ENCODE assay signal across 8 cellular contexts in genomic region chr11:72223615-72224586, GRCh38. TPM values are rescaled to one million over a fixed set of nuclear protein-coding genes. Genes with fewer than 3 reads are reported as not detected.
A peak's percentile ranks its signal among the peaks of the same experiment; 100 is the strongest.
DNase-seq lines count a peak whose midpoint lies in the region; ATAC-seq and TF ChIP-seq lines count a peak whose summit lies in the region.

No MANE protein-coding gene starts in this region.

- WGBS in urinary bladder, result under 1% methylated on average over 85 of the region's 85 CpGs

- H3K9ac ChIP-seq in OCI-LY3 (ENCODE audit: low read length), result peak overlapping the region; percentile 99

- ATAC-seq in GM18907 (IDR thresholded peaks at IDR 0.05; ENCODE audit: unreplicated experiment) (peak; percentile 45), HG03108 (IDR thresholded peaks at IDR 0.05; ENCODE audit: unreplicated experiment) (peak; percentile 50), foreskin keratinocyte (peak; percentile 41)

- peak overlapping the region; percentile 95 for H3K4me3 ChIP-seq in AG10803 (ENCODE audit: low read length)
- peak overlapping the region; percentile 95 for H3K4me3 ChIP-seq in OCI-LY3 (ENCODE audit: low read length)
- peak overlapping the region; percentile 82 to 98 for H3K4me3 ChIP-seq in neutrophil (ENCODE audit: low read depth in 1 of 2, low read length in 1 of 2)
- peak overlapping the region; percentile 90 for H3K4me3 ChIP-seq in urinary bladder (ENCODE audit: low read depth, low read length)

- H3K4me2 ChIP-seq in OCI-LY3 (ENCODE audit: low read length), result peak overlapping the region; percentile 97

- H2AFZ ChIP-seq in OCI-LY3 (ENCODE audit: low read depth, low read length), result peak overlapping the region; percentile 11; the same call in 1 of the 2 replicates

- H3K9me3 ChIP-seq in OCI-LY3 (ENCODE audit: insufficient read depth, low read length) (no peaks in the 10 kb centered on the region), neutrophil (no peaks in the 10 kb centered on the region)

- peak; percentile 70 for DNase-seq in AG10803 (ENCODE audit: low read depth)
- DNase-seq in activated effector memory CD4-positive, alpha-beta T cell treated with Interleukin-2 at 50 U/mL for 16 hours, result peak; percentile 49
- peak in 1 of 2 donors; percentile 28 for DNase-seq in foreskin keratinocyte

- TF ChIP-seq CTCF in AG10803 (conservative IDR thresholded peaks at IDR 0.05; ENCODE audit: low read length), result no peak
- no peak for TF ChIP-seq CTCF in OCI-LY3 (IDR thresholded peaks at IDR 0.05; ENCODE audit: low read depth, low read length)
- TF ChIP-seq CTCF in foreskin keratinocyte (conservative IDR thresholded peaks at IDR 0.05), result no peak
- TF ChIP-seq CTCF in neutrophil (IDR thresholded peaks at IDR 0.05), result peak; percentile 10

- peaks cover 33% of the 10 kb centered on the region for H3K79me2 ChIP-seq in OCI-LY3 (ENCODE audit: low read length)

- peaks cover 24% of the 10 kb centered on the region for H4K20me1 ChIP-seq in OCI-LY3 (ENCODE audit: insufficient read depth, low read length)

- no peaks in the 10 kb centered on the region for H3K27me3 ChIP-seq in OCI-LY3 (ENCODE audit: low read depth, low read length)
- H3K27me3 ChIP-seq in foreskin keratinocyte, result no peaks in the 10 kb centered on the region
- no peaks in the 10 kb centered on the region for H3K27me3 ChIP-seq in neutrophil

- H3K36me3 ChIP-seq in OCI-LY3 (replicated peaks; ENCODE audit: low read depth, low read length), result peaks cover 16% of the 10 kb centered on the region
- peaks cover 23% of the 10 kb centered on the region for H3K36me3 ChIP-seq in neutrophil
- H3K36me3 ChIP-seq in urinary bladder (ENCODE audit: insufficient read depth), result no peaks in the 10 kb centered on the region

- peak overlapping the region; percentile 86 for H3K27ac ChIP-seq in OCI-LY3 (ENCODE audit: low read length)
- H3K27ac ChIP-seq in foreskin keratinocyte, result peak overlapping the region; percentile 62
- H3K27ac ChIP-seq in neutrophil, result peak overlapping the region; percentile 95
- H3K27ac ChIP-seq in urinary bladder (ENCODE audit: low read depth), result peak overlapping the region; percentile 95

- H3K4me1 ChIP-seq in OCI-LY3 (ENCODE audit: low read length) (peaks cover 25% of the 10 kb centered on the region), foreskin keratinocyte (peaks cover 4% of the 10 kb centered on the region), neutrophil (ENCODE audit: control insufficient read depth in 1 of 2, insufficient read depth in 1 of 2, low read depth in 1 of 2, low read length in 1 of 2) (peaks cover 14 to 27% of the 10 kb centered on the region in 2 experiments), urinary bladder (ENCODE audit: insufficient read depth) (no peaks in the 10 kb centered on the region)

RNA-seq across cellular contexts. Expression of gene INPPL1, which starts 0.7 kb away (rescaled TPM):
- total RNA-seq in foreskin keratinocyte, result 45.0 and 56.7 TPM in 2 replicates
- polyA plus RNA-seq in foreskin keratinocyte, result 26.0 and 26.3 TPM in 2 replicates
- total RNA-seq in urinary bladder, result 40.2 TPM
- 86.0 TPM for polyA plus RNA-seq in urinary bladder

RNA-seq across cellular contexts. Expression of gene FOLR2, which starts 7.3 kb away (rescaled TPM):
- total RNA-seq in foreskin keratinocyte, result not detected in 2 replicates
- not detected in 2 replicates for polyA plus RNA-seq in foreskin keratinocyte
- total RNA-seq in urinary bladder, result 19.6 TPM
- 31.9 TPM for polyA plus RNA-seq in urinary bladder

RNA-seq across cellular contexts. Expression of gene PHOX2A, which starts 20.1 kb away (rescaled TPM):
- not detected in 2 replicates for total RNA-seq in foreskin keratinocyte
- polyA plus RNA-seq in foreskin keratinocyte, result not detected in 2 replicates
- total RNA-seq in urinary bladder, result 0.90 TPM
- 1.1 TPM for polyA plus RNA-seq in urinary bladder

RNA-seq across cellular contexts. Expression of gene FOLR1, which starts 32.0 kb away (rescaled TPM):
- total RNA-seq in foreskin keratinocyte (not detected in 2 replicates), urinary bladder (1.1 TPM)
- polyA plus RNA-seq in foreskin keratinocyte (not detected in 2 replicates), urinary bladder (0.18 TPM)

Comparison
In these comparisons a context has a peak if more than half of its experiments do, and no peak if none do; other contexts are left out.
1. RNA of gene FOLR2, which starts 7.3 kb away (total RNA-seq): 19.6 TPM in urinary bladder (single experiment); not detected in foreskin keratinocyte; every median in the first group is over 10 times any median in the second.
2. Peak in every context shown above with its lines, with median percentiles within 50 percentile points of each other: H3K4me3 ChIP-seq, ATAC-seq and H3K27ac ChIP-seq.